ENCODE assay signal across 8 cellular contexts in genomic region chrX:154379569-154379951, GRCh38. TPM values are rescaled to one million over a fixed set of nuclear protein-coding genes. Genes with fewer than 3 reads are reported as not detected.
DNase-seq lines count a peak whose midpoint lies in the region; ATAC-seq and TF ChIP-seq lines count a peak whose summit lies in the region.

No MANE protein-coding gene starts in this region.

- DNase-seq in GM12864 (ENCODE audit: low read depth) (no peak), epithelial cell of proximal tubule (ENCODE audit: low read depth) (no peak), trophoblast cell (no peak), SKM-1 (lab: John Stamatoyannopoulos, UW; ENCODE audit: unreplicated experiment) (no peak), NCI-H1436 (lab: John Stamatoyannopoulos, UW) (no peak)

- H3K14ac ChIP-seq in trophoblast cell (ENCODE audit: low read length), result peak overlapping the region; percentile 93

- H2AK5ac ChIP-seq in trophoblast cell (ENCODE audit: low read length), result peak overlapping the region; percentile 77

- no peak for TF ChIP-seq CTCF in GM12864 (IDR thresholded peaks at IDR 0.05; ENCODE audit: low read depth, low read length, missing control alignments)
- TF ChIP-seq CTCF in OCI-LY1 (IDR thresholded peaks at IDR 0.05; ENCODE audit: low read length), result no peak
- TF ChIP-seq CTCF in epithelial cell of proximal tubule (conservative IDR thresholded peaks at IDR 0.05; ENCODE audit: low read depth, low read length), result no peak

- peak overlapping the region; percentile 91 for H4K8ac ChIP-seq in trophoblast cell (ENCODE audit: low read depth, low read length)

- H2BK120ac ChIP-seq in trophoblast cell (ENCODE audit: insufficient read depth, low read length, poor library complexity), result peak overlapping the region; percentile 85

- H3K27me3 ChIP-seq in OCI-LY1 (ENCODE audit: insufficient read depth, low read length) (no peaks in the 10 kb centered on the region), trophoblast cell (ENCODE audit: insufficient read depth, low read length) (no peaks in the 10 kb centered on the region)

- peak overlapping the region; percentile 90 for H4K91ac ChIP-seq in trophoblast cell (ENCODE audit: low read depth, low read length)

- no peaks in the 10 kb centered on the region for H3K9me3 ChIP-seq in OCI-LY1 (ENCODE audit: low read length)
- no peaks in the 10 kb centered on the region for H3K9me3 ChIP-seq in trophoblast cell (ENCODE audit: insufficient read depth, low read depth, low read length)

- H4K20me1 ChIP-seq in OCI-LY1 (ENCODE audit: insufficient read depth, low read length), result no peaks in the 10 kb centered on the region

- H3K4me3 ChIP-seq in GM12864 (ENCODE audit: low read depth, low read length), result peak overlapping the region; percentile 88
- H3K4me3 ChIP-seq in OCI-LY1 (ENCODE audit: low read depth, low read length, poor library complexity, severe bottlenecking), result peak overlapping the region; percentile 90
- peak overlapping the region; percentile 73 for H3K4me3 ChIP-seq in epithelial cell of proximal tubule (ENCODE audit: low read depth, low read length)
- peak overlapping the region; percentile 93 for H3K4me3 ChIP-seq in trophoblast cell (ENCODE audit: low read depth, low read length)

- H3K23ac ChIP-seq in trophoblast cell (ENCODE audit: low read length), result no peak overlapping the region

- peaks cover 30% of the 10 kb centered on the region for H3K4me1 ChIP-seq in OCI-LY1 (ENCODE audit: insufficient read depth, low read length, severe bottlenecking)
- peaks cover 14 to 16% of the 10 kb centered on the region in 2 experiments for H3K4me1 ChIP-seq in trophoblast cell (ENCODE audit: control insufficient read depth in 1 of 2, insufficient read depth in 2 of 2, low read length in 2 of 2)

- H3K36me3 ChIP-seq in OCI-LY1 (ENCODE audit: insufficient read depth, low read length), result peaks cover 8% of the 10 kb centered on the region
- H3K36me3 ChIP-seq in trophoblast cell (ENCODE audit: control insufficient read depth in 1 of 2, insufficient read depth in 2 of 2, low read length in 2 of 2), result peaks cover 7 to 15% of the 10 kb centered on the region in 2 experiments

- no peak overlapping the region for H2BK12ac ChIP-seq in trophoblast cell (ENCODE audit: low read length)

- H3K18ac ChIP-seq in trophoblast cell (ENCODE audit: low read length), result peak overlapping the region; percentile 97

- H3F3A ChIP-seq in OCI-LY1 (ENCODE audit: insufficient read depth, low read length), result no peaks in the 10 kb centered on the region

- H3K27ac ChIP-seq in OCI-LY1 (ENCODE audit: low read depth, low read length, poor library complexity, severe bottlenecking) (peak overlapping the region; percentile 10), trophoblast cell (ENCODE audit: low read depth, low read length) (peak overlapping the region; percentile 92)

- H3K4ac ChIP-seq in trophoblast cell (ENCODE audit: low read depth, low read length), result peak overlapping the region; percentile 72

- H2BK5ac ChIP-seq in trophoblast cell (ENCODE audit: low read depth, low read length, poor library complexity), result peak overlapping the region; percentile 73

- peaks cover 16% of the 10 kb centered on the region for H3K79me1 ChIP-seq in trophoblast cell (ENCODE audit: low read length)

- peak overlapping the region; percentile 86 for H4K12ac ChIP-seq in trophoblast cell (ENCODE audit: low read depth, low read length)

- WGBS in trophoblast cell (ENCODE audit: extremely low coverage, insufficient coverage, insufficient read length), result no CpG with 5 or more reads among the region's 38 CpGs

- no peak for ATAC-seq in GM18520 (IDR thresholded peaks at IDR 0.05; ENCODE audit: unreplicated experiment)
- no peak for ATAC-seq in HG02763 (IDR thresholded peaks at IDR 0.05; ENCODE audit: unreplicated experiment)

- no peaks in the 10 kb centered on the region; the same call in 1 of the 2 replicates for H3K79me2 ChIP-seq in OCI-LY1 (ENCODE audit: insufficient read depth, low read length)
- H3K79me2 ChIP-seq in trophoblast cell (ENCODE audit: control insufficient read depth, insufficient read depth, low read length, poor library complexity), result peaks cover 20% of the 10 kb centered on the region

- H3K9me2 ChIP-seq in OCI-LY1 (ENCODE audit: low read depth, low read length), result no peaks in the 10 kb centered on the region

- peak overlapping the region; percentile 96 for H3K9ac ChIP-seq in OCI-LY1 (ENCODE audit: low read length)
- H3K9ac ChIP-seq in trophoblast cell (ENCODE audit: low read length), result peak overlapping the region; percentile 97

- H3K4me2 ChIP-seq in OCI-LY1 (ENCODE audit: low read length), result peak overlapping the region; percentile 73
- peak overlapping the region; percentile 89 for H3K4me2 ChIP-seq in trophoblast cell (ENCODE audit: low read length)

- H2AFZ ChIP-seq in OCI-LY1 (ENCODE audit: low read length) (no peak overlapping the region), trophoblast cell (ENCODE audit: insufficient read depth, low read length, poor library complexity) (peak overlapping the region; percentile 89)

RNA-seq across cellular contexts. Expression of gene EMD, which starts 0.5 kb away (rescaled TPM):
- total RNA-seq in epithelial cell of proximal tubule, result 50.7 and 63.0 TPM in 2 replicates
- polyA plus RNA-seq in trophoblast cell (2013), result 70.7 and 72.7 TPM in 2 replicates

RNA-seq across cellular contexts. Expression of gene FLNA, which starts 5.1 kb away (rescaled TPM):
- total RNA-seq in epithelial cell of proximal tubule, result 953 and 1,430 TPM in 2 replicates
- polyA plus RNA-seq in trophoblast cell (2013), result 739 and 796 TPM in 2 replicates

RNA-seq across cellular contexts. Expression of gene RPL10, which starts 18.6 kb away (rescaled TPM):
- 5,736 and 6,055 TPM in 2 replicates for total RNA-seq in epithelial cell of proximal tubule
- 2,879 and 2,940 TPM in 2 replicates for polyA plus RNA-seq in trophoblast cell (2013)

RNA-seq across cellular contexts. Expression of gene DNASE1L1, which starts 29.5 kb away (rescaled TPM):
- total RNA-seq in epithelial cell of proximal tubule, result 20.7 and 27.7 TPM in 2 replicates
- polyA plus RNA-seq in trophoblast cell (2013), result 19.1 and 20.0 TPM in 2 replicates

RNA-seq across cellular contexts. Expression of gene TAFAZZIN, which starts 31.8 kb away (rescaled TPM):
- 33.6 and 55.8 TPM in 2 replicates for total RNA-seq in epithelial cell of proximal tubule
- 14.4 and 14.7 TPM in 2 replicates for polyA plus RNA-seq in trophoblast cell (2013)
